34 cellular contexts compared by ENCODE assay signal in genomic region chr6:106158816-106159215, GRCh38.
DNase-seq lines count a peak whose midpoint lies in the region; ATAC-seq and TF ChIP-seq lines count a peak whose summit lies in the region.
"Had no signal": no experiment of that assay in that cellular context is flagged by ENCODE, and none has a peak within 500 bp of the region (broad histone marks: within the 10 kb centered on the region; RNA-seq: fewer than 3 reads in every experiment).

No MANE protein-coding gene starts in this region.

- no peaks in the 10 kb centered on the region for H3K9me3 Mint-ChIP-seq in MCF 10A (ENCODE audit: unreplicated experiment)
- H3K9me3 Mint-ChIP-seq in stimulated activated effector memory CD8-positive, alpha-beta T cell treated with anti-CD3 and anti-CD28 coated beads, Interleukin-12 subunit alpha, Interleukin-12 subunit beta, amount 100 ng/mL, for 72 hours, result no peaks in the 10 kb centered on the region
- H3K9me3 Mint-ChIP-seq: activated T-helper 2 cell treated with anti-CD3 and anti-CD28 coated beads, Interferon-gamma antibody, Interleukin-2, Interleukin-4, amounts not matched to agents 10 μg/mL and 5 μg/mL and 100 μg/mL, durations not matched to agents 14 hours and 24 hours and 36 hours; CD8-positive, alpha-beta T cell; mesothelial cell of epicardium; naive B cell had no signal

- H3K27ac Mint-ChIP-seq in MCF 10A (ENCODE audit: low read depth, unreplicated experiment), result peak overlapping the region; percentile 33
- H3K27ac Mint-ChIP-seq in stimulated activated effector memory CD8-positive, alpha-beta T cell treated with anti-CD3 and anti-CD28 coated beads, Interleukin-12 subunit alpha, Interleukin-12 subunit beta, amount 100 ng/mL, for 72 hours, result peak overlapping the region; percentile 83
- H3K27ac Mint-ChIP-seq: activated T-helper 2 cell treated with anti-CD3 and anti-CD28 coated beads, Interferon-gamma antibody, Interleukin-2, Interleukin-4, amounts not matched to agents 10 μg/mL and 5 μg/mL and 100 μg/mL, durations not matched to agents 14 hours and 24 hours and 36 hours; CD8-positive, alpha-beta T cell; mesothelial cell of epicardium had no signal

- CTCF ChIA-PET in MCF 10A (lab: Yijun Ruan, JAX) (interaction anchor here (0.8 to 1.3 kb wide), 2 partner anchors 10 to 326 kb away, joined by 3 read pairs; no protein-coding TSS in a partner anchor), HEK293T (lab: Yijun Ruan, JAX) (interaction anchor here (0.6 kb wide), 1 partner anchor 40 kb away, joined by 3 read pairs; no protein-coding TSS in a partner anchor)

- H3K4me1 ChIP-seq in breast epithelium (no peaks in the 10 kb centered on the region), adipocyte (ENCODE audit: control insufficient read depth, insufficient read depth, low read length) (peaks cover 37% of the 10 kb centered on the region)
- H3K4me1 ChIP-seq: right atrium auricular region, thyroid gland, vagina had no signal

- BruUV-seq in MCF 10A (replicated peaks; lab: Mats Ljungman, UMichigan), result no TSS peak

- H3K9ac ChIP-seq in adipocyte (ENCODE audit: low read length), result peak overlapping the region; percentile 32

- intact Hi-C loops in MCF 10A (cut with micrococcal nuclease) (no loop called here), breast epithelium (cut with DNase I; ENCODE audit: low total_unique reads) (no loop called here)

- H3K9me3 ChIP-seq in breast epithelium (no peaks in the 10 kb centered on the region), adipocyte (ENCODE audit: control insufficient read depth, low read length) (no peaks in the 10 kb centered on the region)
- H3K9me3 ChIP-seq: ovary, right atrium auricular region, thyroid gland, vagina had no signal

- H3K27me3 Mint-ChIP-seq in MCF 10A (ENCODE audit: insufficient read depth, unreplicated experiment), result no peaks in the 10 kb centered on the region
- H3K27me3 Mint-ChIP-seq: naive B cell had no signal

- TF ChIP-seq CTCF in MCF 10A (IDR thresholded peaks at IDR 0.05; ENCODE audit: unreplicated experiment) (no peak), breast epithelium (IDR thresholded peaks at IDR 0.05) (no peak)

- POLR2A ChIA-PET in MCF 10A (lab: Yijun Ruan, JAX), result no interaction called here
- POLR2A ChIA-PET in HEK293T (lab: Yijun Ruan, JAX), result no interaction called here

- no peak overlapping the region for H3K27ac ChIP-seq in breast epithelium
- H3K27ac ChIP-seq: cardiac muscle cell, coronary artery, ovary, PC-9, right atrium auricular region, thyroid gland, vagina, WERI-Rb-1 had no signal

- H3K4me3 ChIP-seq in breast epithelium, result no peak overlapping the region
- H3K4me3 ChIP-seq in adipocyte (ENCODE audit: low read length), result peak overlapping the region; percentile 5
- H3K4me3 ChIP-seq: cardiac muscle cell, coronary artery, GM12878, ovary, PC-9, right atrium auricular region, thyroid gland, vagina had no signal

- peaks cover 12% of the 10 kb centered on the region for H3K4me1 Mint-ChIP-seq in MCF 10A (ENCODE audit: insufficient read depth, unreplicated experiment)
- peaks cover 44% of the 10 kb centered on the region for H3K4me1 Mint-ChIP-seq in stimulated activated effector memory CD8-positive, alpha-beta T cell treated with anti-CD3 and anti-CD28 coated beads, Interleukin-12 subunit alpha, Interleukin-12 subunit beta, amount 100 ng/mL, for 72 hours
- H3K4me1 Mint-ChIP-seq: mesothelial cell of epicardium had no signal

- DNase-seq in MCF 10A (ENCODE audit: unreplicated experiment) (no peak), breast epithelium (ENCODE audit: low spot score in 2 of 2) (no peak), adipocyte (ENCODE audit: low read depth) (no peak), hepatic stellate cell (ENCODE audit: low spot score) (peak; percentile 14), putamen (ENCODE audit: low spot score) (no peak), HEK293T (ENCODE audit: extremely low spot score) (no peak)
- DNase-seq in stimulated activated effector memory CD8-positive, alpha-beta T cell treated with anti-CD3 and anti-CD28 coated beads, Interleukin-12 subunit alpha, Interleukin-12 subunit beta, amount 100 ng/mL, for 72 hours (ENCODE audit: low spot score in 2 of 2), result no peak
- DNase-seq: activated CD4-positive, alpha-beta T cell treated with anti-CD3 and anti-CD28 coated beads for 48 hours; activated naive CD4-positive, alpha-beta T cell treated with anti-CD3 and anti-CD28 coated beads, Interleukin-2, amount 50 U/mL, for 16 hours; activated T-cell treated with anti-CD3 and anti-CD28 coated beads for 4 hours; AML-193; CD8-positive, alpha-beta T cell; effector memory CD4-positive, alpha-beta T cell; H7; kidney; naive B cell; NCI-H1436; NCI-H2081; NCI-H526; NK-92 treated with Interleukin-12 subunit alpha and Interleukin-12 subunit beta, amount 100 ng/mL, for 24 hours; ovary; stimulated activated CD4-positive, alpha-beta T cell treated with anti-CD3 and anti-CD28 coated beads, Interleukin-2, amount 100 ng/mL, for 24 hours; thyroid gland; WERI-Rb-1 had no signal

- no peak for ATAC-seq in stimulated activated effector memory CD8-positive, alpha-beta T cell treated with anti-CD3 and anti-CD28 coated beads, Interleukin-12 subunit alpha, Interleukin-12 subunit beta, amount 100 ng/mL, for 72 hours
- no peak for ATAC-seq in HG03097 (IDR thresholded peaks at IDR 0.05; ENCODE audit: low FRiP score, unreplicated experiment)
- ATAC-seq: CD8-positive, alpha-beta T cell; GM12878; Right ventricle myocardium inferior had no signal

- H3K36me3 ChIP-seq in breast epithelium (no peaks in the 10 kb centered on the region), adipocyte (ENCODE audit: control insufficient read depth, insufficient read depth, low read length, severe bottlenecking) (no peaks in the 10 kb centered on the region)
- H3K36me3 ChIP-seq: cardiac muscle cell, ovary, right atrium auricular region, thyroid gland, vagina, WERI-Rb-1 had no signal

- H3K36me3 Mint-ChIP-seq in MCF 10A (ENCODE audit: insufficient read depth, unreplicated experiment), result no peaks in the 10 kb centered on the region
- H3K36me3 Mint-ChIP-seq in stimulated activated effector memory CD8-positive, alpha-beta T cell treated with anti-CD3 and anti-CD28 coated beads, Interleukin-12 subunit alpha, Interleukin-12 subunit beta, amount 100 ng/mL, for 72 hours, result peaks cover 5% of the 10 kb centered on the region
- H3K36me3 Mint-ChIP-seq: CD8-positive, alpha-beta T cell; mesothelial cell of epicardium; naive B cell had no signal

- TF ChIP-seq POLR2A in breast epithelium (IDR thresholded peaks at IDR 0.05), result no peak

- no peak overlapping the region for H3K4me3 Mint-ChIP-seq in MCF 10A (ENCODE audit: unreplicated experiment)
- H3K4me3 Mint-ChIP-seq in stimulated activated effector memory CD8-positive, alpha-beta T cell treated with anti-CD3 and anti-CD28 coated beads, Interleukin-12 subunit alpha, Interleukin-12 subunit beta, amount 100 ng/mL, for 72 hours, result no peak overlapping the region
- H3K4me3 Mint-ChIP-seq: CD8-positive, alpha-beta T cell; mesothelial cell of epicardium; naive B cell had no signal

- H3K27me3 ChIP-seq in breast epithelium (no peaks in the 10 kb centered on the region), adipocyte (replicated peaks; ENCODE audit: control insufficient read depth, insufficient read depth, low read length) (no peaks in the 10 kb centered on the region)
- H3K27me3 ChIP-seq: cardiac muscle cell, ovary, right atrium auricular region, thyroid gland, vagina had no signal

TF ChIP-seq in HEK293T, 16 proteins besides CTCF, POLR2A, EP300 and RAD21:
- TF ChIP-seq CTBP1 (IDR thresholded peaks at IDR 0.05; ENCODE audit: borderline replicate concordance), result no peak
- TF ChIP-seq FOXK2 (IDR thresholded peaks at IDR 0.05), result no peak
- TF ChIP-seq ELF4 (IDR thresholded peaks at IDR 0.05), result no peak
- no peak for TF ChIP-seq TARDBP (IDR thresholded peaks at IDR 0.05)
- TF ChIP-seq FOXA1 (IDR thresholded peaks at IDR 0.05), result no peak
- no peak for TF ChIP-seq ZNF384 (IDR thresholded peaks at IDR 0.05)
- no peak for TF ChIP-seq SUZ12 (IDR thresholded peaks at IDR 0.05)
- no peak for TF ChIP-seq HDGF (IDR thresholded peaks at IDR 0.05; ENCODE audit: borderline replicate concordance)
- no peak for TF ChIP-seq LEF1 (IDR thresholded peaks at IDR 0.05; ENCODE audit: borderline replicate concordance)
TF ChIP-seq in HEK293T: peak in this region for 0.
